ENCODE assay signal across 22 cellular contexts in genomic region chr9:89663264-89663970, GRCh38. TPM values are rescaled to one million over a fixed set of nuclear protein-coding genes. Genes with fewer than 3 reads are reported as not detected.
DNase-seq lines count a peak whose midpoint lies in the region; ATAC-seq and TF ChIP-seq lines count a peak whose summit lies in the region.
"Had no signal": no experiment of that assay in that cellular context is flagged by ENCODE, and none has a peak within 500 bp of the region (broad histone marks: within the 10 kb centered on the region; RNA-seq: fewer than 3 reads in every experiment).

No MANE protein-coding gene starts in this region.

- 79 to 89% (median 85%) methylated on average over 4 to 5 of the region's 5 CpGs for WGBS in spleen, 5 donors
- WGBS in gastroesophageal sphincter (ENCODE audit: low coverage in 1 of 2), 2 donors, result 78 to 100% methylated on average over 3 to 4 of the region's 5 CpGs

- no peak overlapping the region for H2AFZ ChIP-seq in DND-41 (ENCODE audit: low read depth, low read length)

- H3K36me3 ChIP-seq in DND-41 (ENCODE audit: insufficient read depth, low read length) (no peaks in the 10 kb centered on the region), spleen (no peaks in the 10 kb centered on the region), gastroesophageal sphincter (no peaks in the 10 kb centered on the region)
- H3K36me3 ChIP-seq: BE2C, heart right ventricle, right atrium auricular region had no signal

- H3K4me1 ChIP-seq in DND-41 (ENCODE audit: insufficient read depth, low read length), result no peaks in the 10 kb centered on the region
- H3K4me1 ChIP-seq in spleen, result peaks cover 10 to 57% (median 30%) of the 10 kb centered on the region in 6 donors
- peaks cover 0 to 32% (median 19%) of the 10 kb centered on the region in 3 donors for H3K4me1 ChIP-seq in gastroesophageal sphincter

- no peak for TF ChIP-seq EP300 in gastroesophageal sphincter (IDR thresholded peaks at IDR 0.05)

- no peak for TF ChIP-seq POLR2A in spleen (IDR thresholded peaks at IDR 0.05)
- no peak for TF ChIP-seq POLR2A in gastroesophageal sphincter (IDR thresholded peaks at IDR 0.05)

- no peak overlapping the region for H3K4me2 ChIP-seq in DND-41 (ENCODE audit: insufficient read depth, low read length)

- H3K4me3 ChIP-seq in DND-41 (ENCODE audit: low read depth in 1 of 2, low read length in 2 of 2) (no peak overlapping the region), spleen (no peak overlapping the region), gastroesophageal sphincter (no peak overlapping the region)
- H3K4me3 ChIP-seq: heart right ventricle, right atrium auricular region had no signal

- no peaks in the 10 kb centered on the region for H3K27me3 ChIP-seq in DND-41 (ENCODE audit: insufficient read depth, low read length, poor library complexity)
- H3K27me3 ChIP-seq in spleen (replicated peaks in 1 of 7), result peaks cover 0 to 5% (median 0%) of the 10 kb centered on the region in 7 donors
- no peaks in the 10 kb centered on the region for H3K27me3 ChIP-seq in gastroesophageal sphincter
- H3K27me3 ChIP-seq: BE2C, heart right ventricle, right atrium auricular region had no signal

- H4K20me1 ChIP-seq in DND-41 (ENCODE audit: insufficient read depth, low read length), result no peaks in the 10 kb centered on the region

- intact Hi-C loops in spleen (cut with DNase I; ENCODE audit: low total_unique reads), result no loop called here

- no peak overlapping the region for H3K9ac ChIP-seq in DND-41 (ENCODE audit: low read depth, low read length)

- TF ChIP-seq CTCF in DND-41 (IDR thresholded peaks at IDR 0.05; ENCODE audit: borderline replicate concordance, extremely low read depth, low read length, poor library complexity, severe bottlenecking) (no peak), spleen (IDR thresholded peaks at IDR 0.05 in 8 of 11, conservative IDR thresholded peaks at IDR 0.05 in 3 of 11) (no peak), gastroesophageal sphincter (IDR thresholded peaks at IDR 0.05) (no peak)

- H3K9me3 ChIP-seq in DND-41 (ENCODE audit: insufficient read depth, low read length, severe bottlenecking), result no peaks in the 10 kb centered on the region
- H3K9me3 ChIP-seq in spleen, result no peaks in the 10 kb centered on the region
- no peaks in the 10 kb centered on the region for H3K9me3 ChIP-seq in gastroesophageal sphincter
- H3K9me3 ChIP-seq: BE2C, heart right ventricle, right atrium auricular region had no signal

- DNase-seq in DND-41, result no peak
- peak; percentile 14 for DNase-seq in SW480 (ENCODE audit: low spot score)
- peak; percentile 43 for DNase-seq in kidney tubule cell (ENCODE audit: low spot score)
- DNase-seq in spleen, result peak; percentile 18
- no peak for DNase-seq in GF-D8 (lab: John Stamatoyannopoulos, UW)
- DNase-seq: activated CD4-positive, alpha-beta T cell treated with anti-CD3 and anti-CD28 coated beads for 4 hours; activated CD8-positive, alpha-beta memory T cell treated with anti-CD3 and anti-CD28 coated beads, Interleukin-2, amount 10 ng/mL, durations not matched to agents 7 days and 5 days; activated effector memory CD4-positive, alpha-beta T cell treated with Interleukin-2 at 50 U/mL for 16 hours; BE2C; central memory CD4-positive, alpha-beta T cell; effector memory CD4-positive, alpha-beta T cell; heart right ventricle; Kasumi-1; mesendoderm; NCI-H1417 treated with DMSO at 0.1 percent for 48 hours; NCI-H2227 treated with DMSO at 0.1 percent for 48 hours; stimulated activated naive CD4-positive, alpha-beta T cell had no signal

- ATAC-seq in DND-41 (ENCODE audit: insufficient read depth, low read depth) (peak; percentile 53; the same call in 2 of the 3 replicates), gastroesophageal sphincter (no peak), GM18858 (IDR thresholded peaks at IDR 0.05; ENCODE audit: unreplicated experiment) (no peak)
- ATAC-seq: activated CD8-positive, alpha-beta memory T cell treated with anti-CD3 and anti-CD28 coated beads, Interleukin-2, amount 10 ng/mL, durations not matched to agents 7 days and 5 days; SK-N-SH treated with all-trans-retinoic acid at 6 μM for 48 hours had no signal

- H3K27ac ChIP-seq in DND-41 (ENCODE audit: low read length) (no peak overlapping the region), spleen (peak overlapping the region in 4 of 8 donors; percentile 51 to 81 (median 73)), gastroesophageal sphincter (peak overlapping the region in 1 of 4 donors; percentile 80)

- H3K79me2 ChIP-seq in DND-41 (ENCODE audit: insufficient read depth, low read length), result no peaks in the 10 kb centered on the region

RNA-seq across cellular contexts. Expression of gene GADD45G, which starts 58.6 kb away (rescaled TPM):
- total RNA-seq in spleen (1 to 10 TPM; 2.0 to 6.8 (median 2.6) TPM), gastroesophageal sphincter (100 to 1,000 TPM in 1 of 4 donors, 10 to 100 TPM in 3; 63.5 to 150 (median 91.8) TPM)
- 10 to 100 TPM in 2 of 3 donors, 1 to 10 TPM in 1; 5.9 to 17.6 (median 16.9) TPM for polyA plus RNA-seq in spleen
- polyA plus RNA-seq: fibroblast of lung had no signal

Comparison
In these comparisons a context has a peak if more than half of its experiments do, and no peak if none do; other contexts are left out.
1. DNase-seq: peak in SW480 (single experiment), kidney tubule cell (single experiment) and spleen (single experiment); none in DND-41 (single experiment) and GF-D8 (single experiment).
2. RNA of gene GADD45G, which starts 58.6 kb away (total RNA-seq): 63.5 to 150 TPM in gastroesophageal sphincter; 2.0 to 6.8 TPM in spleen; every median in the first group is over 4 times any median in the second.